33 cellular contexts compared by ENCODE assay signal in genomic region chr1:83922431-83922830, GRCh38.
"Had no signal": no experiment of that assay in that cellular context is flagged by ENCODE, and none has a peak within 500 bp of the region (broad histone marks: within the 10 kb centered on the region; RNA-seq: fewer than 3 reads in every experiment).

No MANE protein-coding gene starts in this region.

- H3K9me3 ChIP-seq: adrenal gland, body of pancreas, breast epithelium had no signal

- H3K36me3 ChIP-seq: adrenal gland, brain microvascular endothelial cell, breast epithelium had no signal

- H3K27ac ChIP-seq: adrenal gland, body of pancreas, brain microvascular endothelial cell, breast epithelium, VCaP had no signal

- H3K27me3 ChIP-seq: adrenal gland, body of pancreas, brain microvascular endothelial cell, breast epithelium had no signal

- ATAC-seq: activated CD8-positive, alpha-beta T cell treated with anti-CD3 and anti-CD28 coated beads for 36 hours; activated naive CD4-positive, alpha-beta T cell treated with anti-CD3 and anti-CD28 coated beads, Interleukin-2, amount 50 U/mL, for 72 hours; activated T-cell treated with anti-CD3 and anti-CD28 coated beads, Interleukin-2, amount 50 U/mL, for 4 hours; activated T-cell treated with anti-CD3 and anti-CD28 coated beads, Interleukin-2, amount 50 U/mL, for 72 hours; activated T-helper 17 cell treated with anti-CD3 and anti-CD28 coated beads, Interleukin-2, amount 50 U/mL, for 72 hours; body of pancreas had no signal

- DNase-seq: activated B cell treated with CpG ODN at 0.5 μM for 24 hours; activated CD4-positive, alpha-beta memory T cell treated with anti-CD3 and anti-CD28 coated beads for 36 hours; activated CD4-positive, alpha-beta T cell treated with anti-CD3 and anti-CD28 coated beads for 4 hours; activated CD4-positive, alpha-beta T cell treated with anti-CD3 and anti-CD28 coated beads, Interleukin-2, amount 10 ng/mL, durations not matched to agents 24 days and 14 days; activated CD4-positive, alpha-beta T cell treated with anti-CD3 and anti-CD28 coated beads, Interleukin-2, amount 50 U/mL, for 1 hour; activated CD4-positive, alpha-beta T cell treated with anti-CD3 and anti-CD28 coated beads, Interleukin-2, amount 50 U/mL, for 4 hours; activated CD4-positive, CD25-positive, alpha-beta regulatory T cell treated with anti-CD3 and anti-CD28 coated beads, Interleukin-2, amount 50 U/mL, for 72 hours; activated CD8-positive, alpha-beta memory T cell treated with anti-CD3 and anti-CD28 coated beads, Interleukin-2, amount 50 U/mL, for 4 hours; activated CD8-positive, alpha-beta T cell treated with anti-CD3 and anti-CD28 coated beads for 36 hours; activated effector memory CD4-positive, alpha-beta T cell treated with anti-CD3 and anti-CD28 coated beads, Interleukin-2, amount 50 U/mL, for 16 hours; activated gamma-delta T cell treated with Interleukin-2 at 50 U/mL for 16 hours; activated naive CD4-positive, alpha-beta T cell; activated naive CD4-positive, alpha-beta T cell treated with anti-CD3 and anti-CD28 coated beads for 36 hours; activated naive CD4-positive, alpha-beta T cell treated with anti-CD3 and anti-CD28 coated beads, Interleukin-2, amount 50 U/mL, for 16 hours; activated naive CD8-positive, alpha-beta T cell treated with anti-CD3 and anti-CD28 coated beads for 36 hours; activated T-cell treated with anti-CD3 and anti-CD28 coated beads for 4 hours; activated T-cell treated with anti-CD3 and anti-CD28 coated beads, Interleukin-2, amount 50 U/mL, for 1 hour; activated T-cell treated with anti-CD3 and anti-CD28 coated beads, Interleukin-2, amount 50 U/mL, for 4 hours; activated T-cell treated with anti-CD3 and anti-CD28 coated beads, Interleukin-2, amount 50 U/mL, for 72 hours; adrenal gland; amniotic stem cell; aorta; body of pancreas; brain microvascular endothelial cell; central memory CD4-positive, alpha-beta T cell; T-helper 2 cell; T-helper 9 cell had no signal

- H3K4me1 ChIP-seq: adrenal gland, breast epithelium had no signal

- H3K4me3 ChIP-seq: adrenal gland, body of pancreas, breast epithelium had no signal

- FAIRE-seq: astrocyte, TTC549 had no signal
